Comparison of ENCODE assay signal across 12 cellular contexts in the genomic region with DNA sequence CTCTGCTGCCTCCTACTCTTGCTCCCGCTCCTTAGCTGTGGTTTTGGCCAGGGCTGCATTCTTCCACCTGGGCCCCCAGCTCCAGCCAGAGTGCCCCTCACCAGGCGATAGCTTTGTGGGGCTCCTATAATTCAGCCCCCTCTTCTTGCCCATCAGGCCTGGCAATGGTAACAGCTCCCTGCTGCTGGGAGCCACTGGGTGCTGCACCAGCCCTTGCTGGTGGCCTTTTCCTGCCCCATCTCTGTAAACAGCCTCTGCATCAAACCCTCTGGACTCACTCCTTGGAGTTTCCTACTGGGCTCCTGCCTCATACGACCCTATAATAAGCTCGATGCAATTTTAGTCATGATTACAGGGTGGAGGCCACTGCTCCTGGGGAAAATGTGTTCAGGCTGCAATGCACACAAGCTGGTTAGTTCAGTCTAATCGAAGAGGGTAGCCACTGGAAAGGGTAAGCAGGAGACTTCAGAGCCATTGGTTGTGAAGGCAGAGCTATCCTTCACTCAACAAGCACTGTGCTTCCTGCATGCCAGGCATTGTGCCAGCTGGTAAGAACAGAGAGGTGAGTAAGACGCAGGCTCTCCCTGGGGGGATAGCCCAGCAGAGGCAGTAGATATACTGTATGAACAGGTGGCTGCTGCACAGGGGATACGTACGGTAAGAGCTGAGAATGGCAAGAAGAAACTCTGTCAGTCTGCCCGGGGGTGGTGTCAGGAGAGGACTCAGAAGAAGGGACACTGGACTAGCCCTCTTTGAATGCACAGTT. TPM values are rescaled to one million over a fixed set of nuclear protein-coding genes. Genes with fewer than 3 reads are reported as not detected.
A peak's percentile ranks its signal among the peaks of the same experiment; 100 is the strongest.
DNase-seq lines count a peak whose midpoint lies in the region; ATAC-seq and TF ChIP-seq lines count a peak whose summit lies in the region.
"Had no signal": no experiment of that assay in that cellular context is flagged by ENCODE, and none has a peak within 500 bp of the region (broad histone marks: within the 10 kb centered on the region; RNA-seq: fewer than 3 reads in every experiment).

No MANE protein-coding gene starts in this region.

- H3K4me1 Mint-ChIP-seq in stimulated activated naive B cell treated with anti-CD40 and anti-IgM and Interleukin-4, amounts not matched to agents 10 μg/mL and 1 μg/mL and 100 μg/mL, for 72 hours = peaks cover 50 to 66% of the 10 kb centered on the region in 2 donors

- H3K4me3 ChIP-seq in fibroblast of mammary gland (ENCODE audit: control insufficient read depth, low read depth, low read length) = no peak overlapping the region
- H3K4me3 ChIP-seq in vagina = no peak overlapping the region

- TF ChIP-seq CTCF in fibroblast of mammary gland (conservative IDR thresholded peaks at IDR 0.05; ENCODE audit: control insufficient read depth, insufficient read depth, low read depth, low read length) (no peak), vagina (IDR thresholded peaks at IDR 0.05) (no peak)

- TF ChIP-seq POLR2A in GM18505 (IDR thresholded peaks at IDR 0.05; ENCODE audit: borderline replicate concordance, extremely low read depth, insufficient read depth, insufficient read length) (no peak), vagina (IDR thresholded peaks at IDR 0.05) (no peak)

- H3K9me3 ChIP-seq in vagina = no peaks in the 10 kb centered on the region

- H3K36me3 ChIP-seq in vagina = no peaks in the 10 kb centered on the region

- H3K36me3 Mint-ChIP-seq in stimulated activated naive B cell treated with anti-CD40 and anti-IgM and Interleukin-4, amounts not matched to agents 10 μg/mL and 1 μg/mL and 100 μg/mL, for 72 hours = peaks cover 5 to 16% of the 10 kb centered on the region in 2 donors

- no peak overlapping the region for H3K27ac Mint-ChIP-seq in stimulated activated naive B cell treated with anti-CD40 and anti-IgM and Interleukin-4, amounts not matched to agents 10 μg/mL and 1 μg/mL and 100 μg/mL, for 72 hours

- peak; percentile 62 for DNase-seq in HPDE6-E6E7 (ENCODE audit: extremely low spot score)
- peak; percentile 45 for DNase-seq in RPMI8226
- DNase-seq in fibroblast of mammary gland (ENCODE audit: low read depth) = peak; percentile 84
- no peak for DNase-seq in stimulated activated naive B cell treated with anti-CD40 and anti-IgM and Interleukin-4, amounts not matched to agents 10 μg/mL and 1 μg/mL and 100 μg/mL, for 72 hours
- DNase-seq in NCI-H446 (lab: John Stamatoyannopoulos, UW) = no peak
- DNase-seq in vagina (ENCODE audit: extremely low spot score in 2 of 2) = no peak
- DNase-seq: activated CD4-positive, alpha-beta T cell treated with anti-CD3 and anti-CD28 coated beads for 1 hour; activated naive CD4-positive, alpha-beta T cell treated with Interleukin-2 at 50 U/mL for 16 hours; effector memory CD4-positive, alpha-beta T cell had no signal

- peak; percentile 55 to 64 for ATAC-seq in stimulated activated naive B cell treated with anti-CD40 and anti-IgM and Interleukin-4, amounts not matched to agents 10 μg/mL and 1 μg/mL and 100 μg/mL, for 72 hours (replicated peaks)
- no peak for ATAC-seq in HG02973 (IDR thresholded peaks at IDR 0.05; ENCODE audit: unreplicated experiment)
- no peak for ATAC-seq in GM18505 (IDR thresholded peaks at IDR 0.05; ENCODE audit: unreplicated experiment)

- no peak overlapping the region for H3K27ac ChIP-seq in vagina

- H3K4me1 ChIP-seq in vagina = peaks cover 14% of the 10 kb centered on the region

- H3K9me3 Mint-ChIP-seq in stimulated activated naive B cell treated with anti-CD40 and anti-IgM and Interleukin-4, amounts not matched to agents 10 μg/mL and 1 μg/mL and 100 μg/mL, for 72 hours = peaks cover 0 to 9% of the 10 kb centered on the region in 2 donors

- no peaks in the 10 kb centered on the region for H3K27me3 ChIP-seq in vagina

- H3K4me3 Mint-ChIP-seq in stimulated activated naive B cell treated with anti-CD40 and anti-IgM and Interleukin-4, amounts not matched to agents 10 μg/mL and 1 μg/mL and 100 μg/mL, for 72 hours = no peak overlapping the region

- intact Hi-C loops in vagina (cut with DNase I) = no loop called here

- H3K27me3 Mint-ChIP-seq in stimulated activated naive B cell treated with anti-CD40 and anti-IgM and Interleukin-4, amounts not matched to agents 10 μg/mL and 1 μg/mL and 100 μg/mL, for 72 hours = no peaks in the 10 kb centered on the region

RNA-seq across cellular contexts. Expression of gene CLMN, which starts 24.7 kb away (rescaled TPM):
- 19.6 TPM for total RNA-seq in vagina
- total RNA-seq: G401 had no signal

Comparison
In these comparisons a context has a peak if more than half of its experiments do, and no peak if none do; other contexts are left out.
1. DNase-seq: peak in HPDE6-E6E7 (single experiment), RPMI8226 (single experiment) and fibroblast of mammary gland (single experiment); none in stimulated activated naive B cell treated with anti-CD40 and anti-IgM and Interleukin-4, amounts not matched to agents 10 μg/mL and 1 μg/mL and 100 μg/mL, for 72 hours (single experiment), NCI-H446 (0 of 2) and vagina (0 of 2).
2. ATAC-seq: peak in stimulated activated naive B cell treated with anti-CD40 and anti-IgM and Interleukin-4, amounts not matched to agents 10 μg/mL and 1 μg/mL and 100 μg/mL, for 72 hours (2 of 2); none in HG02973 (single experiment) and GM18505 (single experiment).